In the genomic region with DNA sequence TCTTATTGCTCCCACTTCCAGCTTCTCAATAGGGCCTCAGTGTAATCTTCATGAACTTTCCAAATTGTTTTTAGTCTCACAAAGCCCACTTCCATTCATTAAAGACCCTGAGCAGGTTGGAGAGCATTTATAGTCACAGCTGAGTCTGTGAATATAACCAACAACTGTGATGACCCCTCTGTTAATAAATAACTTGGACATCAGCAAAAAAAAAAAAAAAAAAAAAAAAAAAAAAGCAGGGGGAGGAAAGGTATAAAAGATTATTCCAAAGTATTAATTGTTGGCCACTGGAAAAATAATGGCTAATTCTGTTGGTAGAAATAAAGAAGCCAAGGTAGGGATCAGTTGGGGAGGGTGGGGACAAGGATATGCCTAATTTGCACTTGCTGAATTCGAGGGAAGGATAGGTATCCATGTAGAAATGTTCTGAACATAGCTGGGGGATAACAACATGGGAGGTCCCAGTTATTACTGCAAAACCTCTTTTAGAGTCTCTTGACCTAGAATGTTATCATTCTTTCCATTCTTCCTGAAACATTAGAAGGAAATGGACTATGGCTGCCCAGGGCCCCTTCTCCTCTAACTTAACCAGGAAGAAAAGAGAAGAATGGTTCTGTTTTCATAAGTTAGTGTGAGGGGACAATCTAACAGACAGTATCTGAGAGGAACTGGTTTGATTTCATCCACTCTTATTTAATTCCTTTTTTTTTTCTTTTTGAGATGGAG, we compare ENCODE assay signal across 1 cellular context.
TF ChIP-seq lines count a peak whose summit lies in the region.

No MANE protein-coding gene starts in this region.

TF ChIP-seq in endothelial cell of umbilical vein, 7 proteins besides CTCF, POLR2A, EP300 and RAD21:
- TF ChIP-seq FOS (IDR thresholded peaks at IDR 0.05; ENCODE audit: borderline replicate concordance, insufficient read depth, low read length) (no peak), EZH2 (IDR thresholded peaks at IDR 0.05; ENCODE audit: borderline replicate concordance, low read depth, low read length, severe bottlenecking) (no peak), JUN (IDR thresholded peaks at IDR 0.05; ENCODE audit: borderline replicate concordance, insufficient read depth, insufficient read length, low read depth) (no peak), MYC (IDR thresholded peaks at IDR 0.05; ENCODE audit: low read depth, low read length) (no peak)
- TF ChIP-seq, protein P1, sequence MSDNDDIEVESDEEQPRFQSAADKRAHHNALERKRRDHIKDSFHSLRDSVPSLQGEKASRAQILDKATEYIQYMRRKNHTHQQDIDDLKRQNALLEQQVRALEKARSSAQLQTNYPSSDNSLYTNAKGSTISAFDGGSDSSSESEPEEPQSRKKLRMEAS (IDR thresholded peaks at IDR 0.05; ENCODE audit: insufficient read depth, insufficient read length), result no peak
